ENCODE assay signal across 1 cellular context in genomic region chr1:116372651-116373444, GRCh38.
TF ChIP-seq lines count a peak whose summit lies in the region.

Gene ATP1A1, plus strand, starts transcription at chr1:116373244. Its CDS starts 268 bp downstream, at chr1:116373512.

TF ChIP-seq in HepG2, 621 proteins besides CTCF, POLR2A, EP300 and RAD21 (continued from another document and continues in another):
- 0 out of 2 replicates have a peak, but pooled peaks have one; percentile 31 for TF ChIP-seq HBP1 (CRISPR knock-in tag; IDR thresholded peaks at IDR 0.05; ENCODE audit: low read depth)
- 0 out of 2 replicates have a peak, but pooled peaks have one; percentile 55 for TF ChIP-seq KLF12 (CRISPR knock-in tag; IDR thresholded peaks at IDR 0.05; ENCODE audit: borderline replicate concordance)
- no peak for TF ChIP-seq ZKSCAN1 (IDR thresholded peaks at IDR 0.05; ENCODE audit: low read length)
- no peak for TF ChIP-seq ZFP62 (CRISPR knock-in tag; IDR thresholded peaks at IDR 0.05)
- no peak for TF ChIP-seq ZFAT (CRISPR knock-in tag; conservative IDR thresholded peaks at IDR 0.05)
- TF ChIP-seq KDM5B (CRISPR knock-in tag; IDR thresholded peaks at IDR 0.05; ENCODE audit: borderline replicate concordance): 0 out of 2 replicates have a peak, but pooled peaks have one; percentile 16
- no peak for TF ChIP-seq ZNF3 (CRISPR knock-in tag; IDR thresholded peaks at IDR 0.05)
- TF ChIP-seq MAFF (IDR thresholded peaks at IDR 0.05; ENCODE audit: low read depth, low read length): no peak
- peak; percentile 100 for TF ChIP-seq DRAP1 (CRISPR knock-in tag; IDR thresholded peaks at IDR 0.05)
- TF ChIP-seq SKIL (CRISPR knock-in tag; IDR thresholded peaks at IDR 0.05; ENCODE audit: borderline replicate concordance): no peak
- peak; percentile 67; the same call in 1 of the 2 replicates for TF ChIP-seq ZNF580 (CRISPR knock-in tag; IDR thresholded peaks at IDR 0.05; ENCODE audit: borderline replicate concordance, low read depth)
- TF ChIP-seq GMEB1 (CRISPR knock-in tag; IDR thresholded peaks at IDR 0.05; ENCODE audit: borderline replicate concordance): no peak; the same call in 1 of the 2 replicates
- TF ChIP-seq TIGD3 (CRISPR knock-in tag; IDR thresholded peaks at IDR 0.05; ENCODE audit: borderline replicate concordance): no peak
- TF ChIP-seq CREB3 (CRISPR knock-in tag; IDR thresholded peaks at IDR 0.05): 0 out of 2 replicates have a peak, but pooled peaks have one; percentile 37
- TF ChIP-seq ZNF512 (CRISPR knock-in tag; IDR thresholded peaks at IDR 0.05): no peak
- no peak; the same call in 1 of the 2 replicates for TF ChIP-seq BHLHE40 (IDR thresholded peaks at IDR 0.05; ENCODE audit: low read length)
- no peak for TF ChIP-seq PHF5A (CRISPR knock-in tag; IDR thresholded peaks at IDR 0.05; ENCODE audit: low read depth, unreplicated experiment)
- no peak for TF ChIP-seq ZNF891 (CRISPR knock-in tag; IDR thresholded peaks at IDR 0.05)
- no peak for TF ChIP-seq YEATS2 (CRISPR knock-in tag; IDR thresholded peaks at IDR 0.05; ENCODE audit: borderline replicate concordance)
- TF ChIP-seq NFIB (CRISPR knock-in tag; IDR thresholded peaks at IDR 0.05; ENCODE audit: borderline replicate concordance): no peak
- no peak for TF ChIP-seq SMAD9 (CRISPR knock-in tag; IDR thresholded peaks at IDR 0.05)
- peak; percentile 80 for TF ChIP-seq HNF1B (CRISPR knock-in tag; IDR thresholded peaks at IDR 0.05)
- no peak for TF ChIP-seq SNAPC2 (CRISPR knock-in tag; IDR thresholded peaks at IDR 0.05)
- TF ChIP-seq RBM22 (optimal IDR thresholded peaks at IDR 0.05; ENCODE audit: low read length): no peak
- TF ChIP-seq KMT2B (CRISPR knock-in tag; IDR thresholded peaks at IDR 0.05): no peak
- no peak for TF ChIP-seq GABPA (IDR thresholded peaks at IDR 0.05; ENCODE audit: low read depth, low read length)
- TF ChIP-seq GABPA (CRISPR knock-in tag; IDR thresholded peaks at IDR 0.05; ENCODE audit: low read depth): no peak
- TF ChIP-seq ELK4 (CRISPR knock-in tag; IDR thresholded peaks at IDR 0.05; ENCODE audit: borderline replicate concordance): no peak
- no peak for TF ChIP-seq GTF2F1 (IDR thresholded peaks at IDR 0.05; ENCODE audit: low read length)
- TF ChIP-seq CERS6 (CRISPR knock-in tag; IDR thresholded peaks at IDR 0.05): no peak
- peak; percentile 57 for TF ChIP-seq MED1 (CRISPR knock-in tag; IDR thresholded peaks at IDR 0.05)
- TF ChIP-seq ATF6 (CRISPR knock-in tag; conservative IDR thresholded peaks at IDR 0.05): no peak
- TF ChIP-seq ZNF513 (CRISPR knock-in tag; conservative IDR thresholded peaks at IDR 0.05): no peak
- TF ChIP-seq ERF (CRISPR knock-in tag; IDR thresholded peaks at IDR 0.05): 0 out of 2 replicates have a peak, but pooled peaks have one; percentile 59
- TF ChIP-seq ISX (CRISPR knock-in tag; conservative IDR thresholded peaks at IDR 0.05): no peak; the same call in 1 of the 2 replicates
- no peak; the same call in 1 of the 2 replicates for TF ChIP-seq KDM3A (CRISPR knock-in tag; IDR thresholded peaks at IDR 0.05; ENCODE audit: low read depth)
- TF ChIP-seq BCL3 (CRISPR knock-in tag; IDR thresholded peaks at IDR 0.05): peak; percentile 34; the same call in 1 of the 2 replicates
- no peak for TF ChIP-seq MLLT10 (CRISPR knock-in tag; IDR thresholded peaks at IDR 0.05)
- no peak for TF ChIP-seq ZFP36L2 (CRISPR knock-in tag; IDR thresholded peaks at IDR 0.05)
- TF ChIP-seq NFE2L1 (CRISPR knock-in tag; IDR thresholded peaks at IDR 0.05; ENCODE audit: borderline replicate concordance): no peak
- no peak for TF ChIP-seq ZNF567 (CRISPR knock-in tag; IDR thresholded peaks at IDR 0.05; ENCODE audit: borderline replicate concordance)
- no peak for TF ChIP-seq TBP (CRISPR knock-in tag; IDR thresholded peaks at IDR 0.05)
- no peak for TF ChIP-seq RELA (CRISPR knock-in tag; IDR thresholded peaks at IDR 0.05)
- TF ChIP-seq JUND (CRISPR knock-in tag; IDR thresholded peaks at IDR 0.05): no peak
